1 cellular context compared by ENCODE assay signal in the genomic region with DNA sequence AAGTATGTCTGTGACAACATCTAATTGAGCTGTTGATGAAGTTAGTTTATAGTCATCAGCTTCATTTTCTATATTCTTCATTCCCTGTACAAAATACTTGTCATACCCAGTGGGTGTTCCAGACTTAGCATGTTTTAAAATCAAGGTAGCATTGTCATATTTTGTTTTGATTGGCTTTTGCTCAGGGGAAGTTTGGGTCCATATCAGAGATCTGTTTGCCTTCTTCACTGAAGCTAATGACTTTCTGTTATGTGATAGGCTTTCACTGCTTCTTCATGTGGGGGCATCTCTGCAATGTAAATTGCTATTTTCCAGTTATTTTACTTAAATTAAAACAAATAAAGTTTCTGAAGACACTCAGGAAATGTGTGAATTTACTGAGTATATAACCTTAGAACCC.
TF ChIP-seq lines count a peak whose summit lies in the region.

No MANE protein-coding gene starts in this region.

TF ChIP-seq in HEK293, 187 proteins besides CTCF, POLR2A, EP300 and RAD21 (continued from another document):
- TF ChIP-seq, protein P1, sequence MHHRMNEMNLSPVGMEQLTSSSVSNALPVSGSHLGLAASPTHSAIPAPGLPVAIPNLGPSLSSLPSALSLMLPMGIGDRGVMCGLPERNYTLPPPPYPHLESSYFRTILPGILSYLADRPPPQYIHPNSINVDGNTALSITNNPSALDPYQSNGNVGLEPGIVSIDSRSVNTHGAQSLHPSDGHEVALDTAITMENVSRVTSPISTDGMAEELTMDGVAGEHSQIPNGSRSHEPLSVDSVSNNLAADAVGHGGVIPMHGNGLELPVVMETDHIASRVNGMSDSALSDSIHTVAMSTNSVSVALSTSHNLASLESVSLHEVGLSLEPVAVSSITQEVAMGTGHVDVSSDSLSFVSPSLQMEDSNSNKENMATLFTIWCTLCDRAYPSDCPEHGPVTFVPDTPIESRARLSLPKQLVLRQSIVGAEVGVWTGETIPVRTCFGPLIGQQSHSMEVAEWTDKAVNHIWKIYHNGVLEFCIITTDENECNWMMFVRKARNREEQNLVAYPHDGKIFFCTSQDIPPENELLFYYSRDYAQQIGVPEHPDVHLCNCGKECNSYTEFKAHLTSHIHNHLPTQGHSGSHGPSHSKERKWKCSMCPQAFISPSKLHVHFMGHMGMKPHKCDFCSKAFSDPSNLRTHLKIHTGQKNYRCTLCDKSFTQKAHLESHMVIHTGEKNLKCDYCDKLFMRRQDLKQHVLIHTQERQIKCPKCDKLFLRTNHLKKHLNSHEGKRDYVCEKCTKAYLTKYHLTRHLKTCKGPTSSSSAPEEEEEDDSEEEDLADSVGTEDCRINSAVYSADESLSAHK (tag by site-specific recombination; IDR thresholded peaks at IDR 0.05): no peak
- TF ChIP-seq MYNN (tag by site-specific recombination; IDR thresholded peaks at IDR 0.05; ENCODE audit: borderline replicate concordance): no peak
- TF ChIP-seq ZNF157 (tag by site-specific recombination; IDR thresholded peaks at IDR 0.05): no peak
- TF ChIP-seq ZNF664 (tag by site-specific recombination; IDR thresholded peaks at IDR 0.05): no peak
- TF ChIP-seq, protein P2, sequence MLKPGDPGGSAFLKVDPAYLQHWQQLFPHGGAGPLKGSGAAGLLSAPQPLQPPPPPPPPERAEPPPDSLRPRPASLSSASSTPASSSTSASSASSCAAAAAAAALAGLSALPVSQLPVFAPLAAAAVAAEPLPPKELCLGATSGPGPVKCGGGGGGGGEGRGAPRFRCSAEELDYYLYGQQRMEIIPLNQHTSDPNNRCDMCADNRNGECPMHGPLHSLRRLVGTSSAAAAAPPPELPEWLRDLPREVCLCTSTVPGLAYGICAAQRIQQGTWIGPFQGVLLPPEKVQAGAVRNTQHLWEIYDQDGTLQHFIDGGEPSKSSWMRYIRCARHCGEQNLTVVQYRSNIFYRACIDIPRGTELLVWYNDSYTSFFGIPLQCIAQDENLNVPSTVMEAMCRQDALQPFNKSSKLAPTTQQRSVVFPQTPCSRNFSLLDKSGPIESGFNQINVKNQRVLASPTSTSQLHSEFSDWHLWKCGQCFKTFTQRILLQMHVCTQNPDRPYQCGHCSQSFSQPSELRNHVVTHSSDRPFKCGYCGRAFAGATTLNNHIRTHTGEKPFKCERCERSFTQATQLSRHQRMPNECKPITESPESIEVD (tag by site-specific recombination; IDR thresholded peaks at IDR 0.05): peak; percentile 64
- TF ChIP-seq, protein P3, sequence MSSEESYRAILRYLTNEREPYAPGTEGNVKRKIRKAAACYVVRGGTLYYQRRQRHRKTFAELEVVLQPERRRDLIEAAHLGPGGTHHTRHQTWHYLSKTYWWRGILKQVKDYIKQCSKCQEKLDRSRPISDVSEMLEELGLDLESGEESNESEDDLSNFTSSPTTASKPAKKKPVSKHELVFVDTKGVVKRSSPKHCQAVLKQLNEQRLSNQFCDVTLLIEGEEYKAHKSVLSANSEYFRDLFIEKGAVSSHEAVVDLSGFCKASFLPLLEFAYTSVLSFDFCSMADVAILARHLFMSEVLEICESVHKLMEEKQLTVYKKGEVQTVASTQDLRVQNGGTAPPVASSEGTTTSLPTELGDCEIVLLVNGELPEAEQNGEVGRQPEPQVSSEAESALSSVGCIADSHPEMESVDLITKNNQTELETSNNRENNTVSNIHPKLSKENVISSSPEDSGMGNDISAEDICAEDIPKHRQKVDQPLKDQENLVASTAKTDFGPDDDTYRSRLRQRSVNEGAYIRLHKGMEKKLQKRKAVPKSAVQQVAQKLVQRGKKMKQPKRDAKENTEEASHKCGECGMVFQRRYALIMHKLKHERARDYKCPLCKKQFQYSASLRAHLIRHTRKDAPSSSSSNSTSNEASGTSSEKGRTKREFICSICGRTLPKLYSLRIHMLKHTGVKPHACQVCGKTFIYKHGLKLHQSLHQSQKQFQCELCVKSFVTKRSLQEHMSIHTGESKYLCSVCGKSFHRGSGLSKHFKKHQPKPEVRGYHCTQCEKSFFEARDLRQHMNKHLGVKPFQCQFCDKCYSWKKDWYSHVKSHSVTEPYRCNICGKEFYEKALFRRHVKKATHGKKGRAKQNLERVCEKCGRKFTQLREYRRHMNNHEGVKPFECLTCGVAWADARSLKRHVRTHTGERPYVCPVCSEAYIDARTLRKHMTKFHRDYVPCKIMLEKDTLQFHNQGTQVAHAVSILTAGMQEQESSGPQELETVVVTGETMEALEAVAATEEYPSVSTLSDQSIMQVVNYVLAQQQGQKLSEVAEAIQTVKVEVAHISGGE (tag by site-specific recombination; conservative IDR thresholded peaks at IDR 0.05; ENCODE audit: low read depth): no peak
TF ChIP-seq in HEK293: peak in this region for 3.
